In the genomic region with DNA sequence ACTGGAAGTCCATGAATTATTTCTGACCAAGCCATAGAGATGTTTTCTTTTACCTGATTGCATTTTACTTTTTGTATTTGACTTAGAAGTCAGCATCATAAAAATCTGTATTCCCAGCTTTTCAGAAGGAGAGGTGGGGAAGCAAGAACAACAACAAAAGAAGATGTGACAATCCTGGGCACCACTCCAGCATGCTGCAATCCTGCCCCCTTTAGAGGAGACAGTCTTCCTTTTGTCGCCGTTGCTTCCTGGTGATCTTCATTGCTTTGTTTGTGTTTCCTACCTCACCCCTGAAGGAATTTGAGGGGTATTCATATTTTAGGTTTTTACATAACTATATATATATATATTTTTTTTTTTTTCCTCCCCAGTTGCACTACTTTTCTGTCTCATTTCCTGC, we compare ENCODE assay signal across 1 cellular context.
TF ChIP-seq lines count a peak whose summit lies in the region.

No MANE protein-coding gene starts in this region.

TF ChIP-seq in HCT116, 20 proteins besides CTCF, POLR2A, EP300 and RAD21 (continued from another document):
- TF ChIP-seq, protein P1, sequence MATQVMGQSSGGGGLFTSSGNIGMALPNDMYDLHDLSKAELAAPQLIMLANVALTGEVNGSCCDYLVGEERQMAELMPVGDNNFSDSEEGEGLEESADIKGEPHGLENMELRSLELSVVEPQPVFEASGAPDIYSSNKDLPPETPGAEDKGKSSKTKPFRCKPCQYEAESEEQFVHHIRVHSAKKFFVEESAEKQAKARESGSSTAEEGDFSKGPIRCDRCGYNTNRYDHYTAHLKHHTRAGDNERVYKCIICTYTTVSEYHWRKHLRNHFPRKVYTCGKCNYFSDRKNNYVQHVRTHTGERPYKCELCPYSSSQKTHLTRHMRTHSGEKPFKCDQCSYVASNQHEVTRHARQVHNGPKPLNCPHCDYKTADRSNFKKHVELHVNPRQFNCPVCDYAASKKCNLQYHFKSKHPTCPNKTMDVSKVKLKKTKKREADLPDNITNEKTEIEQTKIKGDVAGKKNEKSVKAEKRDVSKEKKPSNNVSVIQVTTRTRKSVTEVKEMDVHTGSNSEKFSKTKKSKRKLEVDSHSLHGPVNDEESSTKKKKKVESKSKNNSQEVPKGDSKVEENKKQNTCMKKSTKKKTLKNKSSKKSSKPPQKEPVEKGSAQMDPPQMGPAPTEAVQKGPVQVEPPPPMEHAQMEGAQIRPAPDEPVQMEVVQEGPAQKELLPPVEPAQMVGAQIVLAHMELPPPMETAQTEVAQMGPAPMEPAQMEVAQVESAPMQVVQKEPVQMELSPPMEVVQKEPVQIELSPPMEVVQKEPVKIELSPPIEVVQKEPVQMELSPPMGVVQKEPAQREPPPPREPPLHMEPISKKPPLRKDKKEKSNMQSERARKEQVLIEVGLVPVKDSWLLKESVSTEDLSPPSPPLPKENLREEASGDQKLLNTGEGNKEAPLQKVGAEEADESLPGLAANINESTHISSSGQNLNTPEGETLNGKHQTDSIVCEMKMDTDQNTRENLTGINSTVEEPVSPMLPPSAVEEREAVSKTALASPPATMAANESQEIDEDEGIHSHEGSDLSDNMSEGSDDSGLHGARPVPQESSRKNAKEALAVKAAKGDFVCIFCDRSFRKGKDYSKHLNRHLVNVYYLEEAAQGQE (IDR thresholded peaks at IDR 0.05; ENCODE audit: low read depth), result no peak
- TF ChIP-seq, protein P2, sequence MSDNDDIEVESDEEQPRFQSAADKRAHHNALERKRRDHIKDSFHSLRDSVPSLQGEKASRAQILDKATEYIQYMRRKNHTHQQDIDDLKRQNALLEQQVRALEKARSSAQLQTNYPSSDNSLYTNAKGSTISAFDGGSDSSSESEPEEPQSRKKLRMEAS (IDR thresholded peaks at IDR 0.05), result no peak
- TF ChIP-seq SRF (IDR thresholded peaks at IDR 0.05; ENCODE audit: low read depth) (no peak), ELF1 (IDR thresholded peaks at IDR 0.05; ENCODE audit: borderline replicate concordance, low read depth) (no peak), SP1 (IDR thresholded peaks at IDR 0.05; ENCODE audit: low read depth) (no peak), JUND (IDR thresholded peaks at IDR 0.05) (no peak), CBX3 (IDR thresholded peaks at IDR 0.05; ENCODE audit: low read depth) (no peak), CEBPB (IDR thresholded peaks at IDR 0.05; ENCODE audit: low read depth) (no peak), ZFX (IDR thresholded peaks at IDR 0.05) (no peak), POLR2AphosphoS5 (IDR thresholded peaks at IDR 0.05; ENCODE audit: low read depth, low read length) (no peak), EGR1 (IDR thresholded peaks at IDR 0.05; ENCODE audit: low read depth) (no peak), EZH2 (IDR thresholded peaks at IDR 0.05) (no peak)
